In genomic region chr10:133422821-133423771, GRCh38 we compare ENCODE assay signal across 11 cellular contexts. TPM values are rescaled to one million over a fixed set of nuclear protein-coding genes. Genes with fewer than 3 reads are reported as not detected.
A peak's percentile ranks its signal among the peaks of the same experiment; 100 is the strongest.
DNase-seq lines count a peak whose midpoint lies in the region; ATAC-seq, FAIRE-seq and TF ChIP-seq lines count a peak whose summit lies in the region.
"Had no signal": no experiment of that assay in that cellular context is flagged by ENCODE, and none has a peak within 500 bp of the region (broad histone marks: within the 10 kb centered on the region; RNA-seq: fewer than 3 reads in every experiment).

No MANE protein-coding gene starts in this region.

- no peaks in the 10 kb centered on the region for H3K4me1 Mint-ChIP-seq in activated T-cell treated with anti-CD3 and anti-CD28 coated beads, Interleukin-2, amount 50 U/mL, for 72 hours (ENCODE audit: low read depth)

- no peak overlapping the region for H3K27ac Mint-ChIP-seq in activated T-cell treated with anti-CD3 and anti-CD28 coated beads, Interleukin-2, amount 50 U/mL, for 72 hours

- DNase-seq in NCI-H82 (lab: John Stamatoyannopoulos, UW) (peak; percentile 4), NCI-H82 treated with DMSO at 0.1 percent for 48 hours (lab: John Stamatoyannopoulos, UW; ENCODE audit: unreplicated experiment) (no peak), iPS-NIHi7 (ENCODE audit: extremely low spot score) (peak; percentile 52), spleen (peak; percentile 75), H54 (ENCODE audit: insufficient read length, low spot score) (no peak), Karpas-422 (no peak)
- DNase-seq in activated T-cell treated with anti-CD3 and anti-CD28 coated beads, Interleukin-2, amount 50 U/mL, for 72 hours: peak in 1 of 2 donors; percentile 32
- DNase-seq: colonic mucosa, transverse colon had no signal

- H3K9ac ChIP-seq in Karpas-422 (ENCODE audit: low read length): no peak overlapping the region

- H3K9me3 ChIP-seq in spleen (peaks cover 0 to under 1% (median 0%) of the 10 kb centered on the region in 8 donors), Karpas-422 (ENCODE audit: low read length) (no peaks in the 10 kb centered on the region; the same call in 1 of the 2 replicates)
- H3K9me3 ChIP-seq: colonic mucosa, transverse colon had no signal

- H3K36me3 ChIP-seq in spleen (peaks cover 0 to 43% (median 23%) of the 10 kb centered on the region in 6 donors), Karpas-422 (ENCODE audit: insufficient read depth, low read length) (peaks cover 35% of the 10 kb centered on the region)
- H3K36me3 ChIP-seq: colonic mucosa, transverse colon had no signal

- no peaks in the 10 kb centered on the region for H4K20me1 ChIP-seq in Karpas-422 (ENCODE audit: insufficient read depth, low read depth, low read length)

- H3K79me2 ChIP-seq in Karpas-422 (ENCODE audit: low read length): no peaks in the 10 kb centered on the region

- H3K27ac ChIP-seq in spleen (no peak overlapping the region), Karpas-422 (ENCODE audit: low read length) (no peak overlapping the region)
- H3K27ac ChIP-seq: colonic mucosa, transverse colon had no signal

- H3K27me3 ChIP-seq in spleen (replicated peaks in 1 of 7) (peaks cover 0 to 25% (median 3%) of the 10 kb centered on the region in 7 donors), Karpas-422 (ENCODE audit: low read length) (no peaks in the 10 kb centered on the region)

- peak; percentile 28 to 50 for ATAC-seq in activated T-cell treated with anti-CD3 and anti-CD28 coated beads, Interleukin-2, amount 50 U/mL, for 72 hours (replicated peaks in 1 of 2)
- ATAC-seq in GM18520 (IDR thresholded peaks at IDR 0.05; ENCODE audit: unreplicated experiment): no peak

- H3K36me3 Mint-ChIP-seq in activated T-cell treated with anti-CD3 and anti-CD28 coated beads, Interleukin-2, amount 50 U/mL, for 72 hours (ENCODE audit: insufficient read depth in 2 of 2): peaks cover 0 to 3% of the 10 kb centered on the region in 2 donors

- H3K4me3 ChIP-seq in spleen (peak overlapping the region in 2 of 8 donors; percentile 18 to 51), Karpas-422 (ENCODE audit: low read length) (no peak overlapping the region)
- H3K4me3 ChIP-seq: colonic mucosa had no signal

- FAIRE-seq in H54 (lab: Jason Lieb, UNC): no peak
- FAIRE-seq: GM18507 had no signal

- intact Hi-C loops in spleen (cut with DNase I; ENCODE audit: low total_unique reads): no loop called here

- no peak for TF ChIP-seq POLR2A in spleen (IDR thresholded peaks at IDR 0.05)
- no peak for TF ChIP-seq POLR2A in H54 (IDR thresholded peaks at IDR 0.05; ENCODE audit: low read depth, low read length)

- no peaks in the 10 kb centered on the region for H3K9me3 Mint-ChIP-seq in activated T-cell treated with anti-CD3 and anti-CD28 coated beads, Interleukin-2, amount 50 U/mL, for 72 hours

- H3K9me2 ChIP-seq in Karpas-422 (replicated peaks; ENCODE audit: insufficient read depth, low read length): no peaks in the 10 kb centered on the region

- H3K4me1 ChIP-seq in spleen: peaks cover 3 to 16% (median 9%) of the 10 kb centered on the region in 6 donors
- no peaks in the 10 kb centered on the region for H3K4me1 ChIP-seq in Karpas-422 (ENCODE audit: low read length)
- H3K4me1 ChIP-seq: colonic mucosa had no signal

- H3K4me3 Mint-ChIP-seq in activated T-cell treated with anti-CD3 and anti-CD28 coated beads, Interleukin-2, amount 50 U/mL, for 72 hours: peak overlapping the region; percentile 50 to 56

- H3K27me3 Mint-ChIP-seq in activated T-cell treated with anti-CD3 and anti-CD28 coated beads, Interleukin-2, amount 50 U/mL, for 72 hours (ENCODE audit: low read depth): no peaks in the 10 kb centered on the region

- no peak overlapping the region for H2AFZ ChIP-seq in Karpas-422 (ENCODE audit: low read length)

- TF ChIP-seq CTCF in spleen (IDR thresholded peaks at IDR 0.05 in 8 of 11, conservative IDR thresholded peaks at IDR 0.05 in 3 of 11): no peak

- WGBS in spleen, 5 donors: 18 to 60% (median 24%) methylated on average over 11 to 88 of the region's 88 CpGs

- no peak overlapping the region for H3K4me2 ChIP-seq in Karpas-422 (ENCODE audit: low read depth, low read length, poor library complexity, severe bottlenecking)

RNA-seq across cellular contexts. Expression of gene SPRN, which starts 1.3 kb away (rescaled TPM):
- total RNA-seq in activated T-cell treated with anti-CD3 and anti-CD28 coated beads, Interleukin-2, amount 50 U/mL, for 72 hours: not detected
- total RNA-seq in spleen: under 1 TPM in 3 of 7 donors, not detected in 4; 0.14 to 0.22 (median 0.14) TPM
- polyA plus RNA-seq in spleen: under 1 TPM; 0.20 to 0.58 (median 0.41) TPM
- not detected in 2 replicates for total RNA-seq in Karpas-422 (2014; rRNA removed; shearing (Covaris generic); ENCODE audit: low replicate concordance)
- total RNA-seq: colonic mucosa, transverse colon had no signal

RNA-seq across cellular contexts. Expression of gene MTG1, which starts 29.1 kb away (rescaled TPM):
- total RNA-seq in activated T-cell treated with anti-CD3 and anti-CD28 coated beads, Interleukin-2, amount 50 U/mL, for 72 hours: 10 to 100 TPM; 58.0 to 67.2 TPM
- 10 to 100 TPM; 35.4 to 82.9 (median 63.7) TPM for total RNA-seq in spleen
- 100 to 1,000 TPM in 2 of 3 donors, 10 to 100 TPM in 1; 55.1 to 122 (median 101) TPM for polyA plus RNA-seq in spleen
- 26.9 and 33.6 TPM in 2 replicates for total RNA-seq in Karpas-422 (2014; rRNA removed; shearing (Covaris generic); ENCODE audit: low replicate concordance)

RNA-seq across cellular contexts. Expression of gene SCART1, which starts 30.6 kb away (rescaled TPM):
- 1 to 10 TPM; 3.3 to 3.9 TPM for total RNA-seq in activated T-cell treated with anti-CD3 and anti-CD28 coated beads, Interleukin-2, amount 50 U/mL, for 72 hours
- total RNA-seq in spleen: 1 to 10 TPM; 3.7 to 9.7 (median 5.8) TPM
- 1 to 10 TPM in 1 of 3 donors, under 1 TPM in 2; 0.36 to 1.2 (median 0.72) TPM for polyA plus RNA-seq in spleen
- total RNA-seq in Karpas-422 (2014; rRNA removed; shearing (Covaris generic); ENCODE audit: low replicate concordance): 6.9 and 7.0 TPM in 2 replicates

RNA-seq across cellular contexts. Expression of gene PAOX, which starts 44.0 kb away (rescaled TPM):
- total RNA-seq in activated T-cell treated with anti-CD3 and anti-CD28 coated beads, Interleukin-2, amount 50 U/mL, for 72 hours: 10 to 100 TPM; 12.4 to 13.8 TPM
- 10 to 100 TPM; 16.2 to 34.0 (median 22.8) TPM for total RNA-seq in spleen
- 10 to 100 TPM; 15.4 to 26.0 (median 19.3) TPM for polyA plus RNA-seq in spleen
- 1.6 TPM in 1 of 2 replicates, not detected in the other for total RNA-seq in Karpas-422 (2014; rRNA removed; shearing (Covaris generic); ENCODE audit: low replicate concordance)

RNA-seq across cellular contexts. Expression of gene ECHS1, which starts 49.9 kb away (rescaled TPM):
- 10 to 100 TPM; 47.2 to 53.1 TPM for total RNA-seq in activated T-cell treated with anti-CD3 and anti-CD28 coated beads, Interleukin-2, amount 50 U/mL, for 72 hours
- total RNA-seq in spleen: 10 to 100 TPM; 29.8 to 46.2 (median 44.8) TPM
- 10 to 100 TPM; 54.8 to 81.2 (median 62.7) TPM for polyA plus RNA-seq in spleen
- 37.3 and 71.9 TPM in 2 replicates for total RNA-seq in Karpas-422 (2014; rRNA removed; shearing (Covaris generic); ENCODE audit: low replicate concordance)

Comparison
In these comparisons a context has a peak if more than half of its experiments do, and no peak if none do; other contexts are left out.
1. DNase-seq: peak in NCI-H82 (single experiment), iPS-NIHi7 (single experiment) and spleen (single experiment); none in NCI-H82 treated with DMSO at 0.1 percent for 48 hours (single experiment), H54 (single experiment) and Karpas-422 (single experiment).